Comparison of ENCODE assay signal across 1 cellular context in genomic region chr19:984165-984967, GRCh38.
TF ChIP-seq lines count a peak whose summit lies in the region.

Gene WDR18 (plus strand): TSS chr19:984345. CDS start chr19:984354, 9 bp downstream.

TF ChIP-seq in GM12878, 131 proteins besides CTCF, POLR2A, EP300 and RAD21 (continued from another document and continues in another):
- TF ChIP-seq CUX1 (IDR thresholded peaks at IDR 0.05; ENCODE audit: insufficient replicate concordance, low read depth, low read length): no peak
- TF ChIP-seq ZNF274 (IDR thresholded peaks at IDR 0.05; ENCODE audit: insufficient read depth, insufficient read length): no peak
- no peak for TF ChIP-seq JUND (IDR thresholded peaks at IDR 0.05; ENCODE audit: low read depth, low read length)
- no peak for TF ChIP-seq SMC3 (IDR thresholded peaks at IDR 0.05; ENCODE audit: borderline replicate concordance, low read length)
- no peak for TF ChIP-seq KDM1A (IDR thresholded peaks at IDR 0.05; ENCODE audit: borderline replicate concordance)
- peak; percentile 65; the same call in 1 of the 2 replicates for TF ChIP-seq PAX5 (IDR thresholded peaks at IDR 0.05; ENCODE audit: borderline replicate concordance, low read depth, low read length)
- TF ChIP-seq LARP7 (IDR thresholded peaks at IDR 0.05): peak; percentile 86
- peak; percentile 70 for TF ChIP-seq SIX5 (IDR thresholded peaks at IDR 0.05; ENCODE audit: low read depth, low read length, severe bottlenecking)
- no peak for TF ChIP-seq RFX5 (IDR thresholded peaks at IDR 0.05; ENCODE audit: low read depth, low read length)
- TF ChIP-seq FOXK2 (IDR thresholded peaks at IDR 0.05): no peak; the same call in 1 of the 2 replicates
- no peak for TF ChIP-seq NFYA (IDR thresholded peaks at IDR 0.05; ENCODE audit: borderline replicate concordance, low read depth, low read length)
- peak; percentile 89 for TF ChIP-seq MXI1 (IDR thresholded peaks at IDR 0.05; ENCODE audit: low read depth, low read length)
- peak; percentile 70; the same call in 1 of the 2 replicates for TF ChIP-seq BACH1 (IDR thresholded peaks at IDR 0.05; ENCODE audit: borderline replicate concordance)
- no peak for TF ChIP-seq ZSCAN29 (IDR thresholded peaks at IDR 0.05)
- peak; percentile 81; the same call in 1 of the 2 replicates for TF ChIP-seq ZBTB40 (IDR thresholded peaks at IDR 0.05; ENCODE audit: borderline replicate concordance)
- TF ChIP-seq NRF1 (conservative IDR thresholded peaks at IDR 0.05; ENCODE audit: low read depth, low read length): peak; percentile 90
- TF ChIP-seq, protein P1, sequence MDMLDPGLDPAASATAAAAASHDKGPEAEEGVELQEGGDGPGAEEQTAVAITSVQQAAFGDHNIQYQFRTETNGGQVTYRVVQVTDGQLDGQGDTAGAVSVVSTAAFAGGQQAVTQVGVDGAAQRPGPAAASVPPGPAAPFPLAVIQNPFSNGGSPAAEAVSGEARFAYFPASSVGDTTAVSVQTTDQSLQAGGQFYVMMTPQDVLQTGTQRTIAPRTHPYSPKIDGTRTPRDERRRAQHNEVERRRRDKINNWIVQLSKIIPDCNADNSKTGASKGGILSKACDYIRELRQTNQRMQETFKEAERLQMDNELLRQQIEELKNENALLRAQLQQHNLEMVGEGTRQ (IDR thresholded peaks at IDR 0.05; ENCODE audit: borderline replicate concordance, low read depth, low read length): no peak; the same call in 1 of the 2 replicates
- TF ChIP-seq CREB1 (IDR thresholded peaks at IDR 0.05; ENCODE audit: low read depth): peak; percentile 98
- TF ChIP-seq SP1 (IDR thresholded peaks at IDR 0.05; ENCODE audit: low read depth, low read length): peak; percentile 70
- no peak for TF ChIP-seq PAX8 (IDR thresholded peaks at IDR 0.05)
- no peak for TF ChIP-seq EED (IDR thresholded peaks at IDR 0.05; ENCODE audit: low read depth)
- TF ChIP-seq IRF4 (IDR thresholded peaks at IDR 0.05; ENCODE audit: low read depth, low read length): no peak
- peak; percentile 84 for TF ChIP-seq HCFC1 (IDR thresholded peaks at IDR 0.05; ENCODE audit: low read length)
- TF ChIP-seq JUNB (IDR thresholded peaks at IDR 0.05): no peak
- no peak for TF ChIP-seq WRNIP1 (IDR thresholded peaks at IDR 0.05; ENCODE audit: borderline replicate concordance, low read depth, low read length)
- TF ChIP-seq CHD4 (IDR thresholded peaks at IDR 0.05): no peak
- TF ChIP-seq, protein P2, sequence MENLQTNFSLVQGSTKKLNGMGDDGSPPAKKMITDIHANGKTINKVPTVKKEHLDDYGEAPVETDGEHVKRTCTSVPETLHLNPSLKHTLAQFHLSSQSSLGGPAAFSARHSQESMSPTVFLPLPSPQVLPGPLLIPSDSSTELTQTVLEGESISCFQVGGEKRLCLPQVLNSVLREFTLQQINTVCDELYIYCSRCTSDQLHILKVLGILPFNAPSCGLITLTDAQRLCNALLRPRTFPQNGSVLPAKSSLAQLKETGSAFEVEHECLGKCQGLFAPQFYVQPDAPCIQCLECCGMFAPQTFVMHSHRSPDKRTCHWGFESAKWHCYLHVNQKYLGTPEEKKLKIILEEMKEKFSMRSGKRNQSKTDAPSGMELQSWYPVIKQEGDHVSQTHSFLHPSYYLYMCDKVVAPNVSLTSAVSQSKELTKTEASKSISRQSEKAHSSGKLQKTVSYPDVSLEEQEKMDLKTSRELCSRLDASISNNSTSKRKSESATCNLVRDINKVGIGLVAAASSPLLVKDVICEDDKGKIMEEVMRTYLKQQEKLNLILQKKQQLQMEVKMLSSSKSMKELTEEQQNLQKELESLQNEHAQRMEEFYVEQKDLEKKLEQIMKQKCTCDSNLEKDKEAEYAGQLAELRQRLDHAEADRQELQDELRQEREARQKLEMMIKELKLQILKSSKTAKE (IDR thresholded peaks at IDR 0.05; ENCODE audit: low read depth, poor library complexity, severe bottlenecking): no peak
- TF ChIP-seq RCOR1 (conservative IDR thresholded peaks at IDR 0.05; ENCODE audit: low read depth, low read length): peak; percentile 93; the same call in 1 of the 2 replicates
- no peak for TF ChIP-seq TARDBP (IDR thresholded peaks at IDR 0.05; ENCODE audit: borderline replicate concordance)
- no peak for TF ChIP-seq BRCA1 (IDR thresholded peaks at IDR 0.05; ENCODE audit: low read depth, low read length)
- TF ChIP-seq KLF5 (IDR thresholded peaks at IDR 0.05; ENCODE audit: partially characterized antibody): peak; percentile 57
- TF ChIP-seq ETV6 (conservative IDR thresholded peaks at IDR 0.05 in 1 of 2, IDR thresholded peaks at IDR 0.05 in 1 of 2; ENCODE audit: borderline replicate concordance in 1 of 2, low read depth in 1 of 2): no peak
- TF ChIP-seq USF1 (IDR thresholded peaks at IDR 0.05; ENCODE audit: borderline replicate concordance, extremely low read length, insufficient read depth, low read depth, low read length): peak; percentile 52
- peak; percentile 97 for TF ChIP-seq IKZF1 (conservative IDR thresholded peaks at IDR 0.05)
- peak; percentile 77; the same call in 1 of the 2 replicates for TF ChIP-seq RB1 (IDR thresholded peaks at IDR 0.05; ENCODE audit: borderline replicate concordance)
- no peak for TF ChIP-seq ZBTB4 (CRISPR knock-in tag; IDR thresholded peaks at IDR 0.05)
- TF ChIP-seq, protein P3, sequence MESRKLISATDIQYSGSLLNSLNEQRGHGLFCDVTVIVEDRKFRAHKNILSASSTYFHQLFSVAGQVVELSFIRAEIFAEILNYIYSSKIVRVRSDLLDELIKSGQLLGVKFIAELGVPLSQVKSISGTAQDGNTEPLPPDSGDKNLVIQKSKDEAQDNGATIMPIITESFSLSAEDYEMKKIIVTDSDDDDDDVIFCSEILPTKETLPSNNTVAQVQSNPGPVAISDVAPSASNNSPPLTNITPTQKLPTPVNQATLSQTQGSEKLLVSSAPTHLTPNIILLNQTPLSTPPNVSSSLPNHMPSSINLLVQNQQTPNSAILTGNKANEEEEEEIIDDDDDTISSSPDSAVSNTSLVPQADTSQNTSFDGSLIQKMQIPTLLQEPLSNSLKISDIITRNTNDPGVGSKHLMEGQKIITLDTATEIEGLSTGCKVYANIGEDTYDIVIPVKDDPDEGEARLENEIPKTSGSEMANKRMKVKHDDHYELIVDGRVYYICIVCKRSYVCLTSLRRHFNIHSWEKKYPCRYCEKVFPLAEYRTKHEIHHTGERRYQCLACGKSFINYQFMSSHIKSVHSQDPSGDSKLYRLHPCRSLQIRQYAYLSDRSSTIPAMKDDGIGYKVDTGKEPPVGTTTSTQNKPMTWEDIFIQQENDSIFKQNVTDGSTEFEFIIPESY (IDR thresholded peaks at IDR 0.05): 0 out of 2 replicates have a peak, but pooled peaks have one; percentile 23
- TF ChIP-seq CEBPB (IDR thresholded peaks at IDR 0.05; ENCODE audit: borderline replicate concordance in 1 of 2, low read depth in 2 of 2, low read length in 2 of 2): no peak
- TF ChIP-seq FOXM1 (IDR thresholded peaks at IDR 0.05; ENCODE audit: low read depth, low read length): no peak
- 0 out of 3 replicates have a peak, but pooled peaks of 1 of the 2 experiments have one; percentile 2 for TF ChIP-seq EGR1 (IDR thresholded peaks at IDR 0.05; ENCODE audit: borderline replicate concordance in 1 of 2, low read depth in 2 of 2, low read length in 2 of 2)
- no peak for TF ChIP-seq SUZ12 (IDR thresholded peaks at IDR 0.05; ENCODE audit: unreplicated experiment)
- no peak for TF ChIP-seq ZNF384 (IDR thresholded peaks at IDR 0.05; ENCODE audit: borderline replicate concordance, low read depth, low read length)
- TF ChIP-seq ZNF622 (IDR thresholded peaks at IDR 0.05): no peak
- no peak for TF ChIP-seq BMI1 (IDR thresholded peaks at IDR 0.05; ENCODE audit: borderline replicate concordance)
- no peak for TF ChIP-seq ZBED1 (IDR thresholded peaks at IDR 0.05; ENCODE audit: borderline replicate concordance)
- no peak for TF ChIP-seq SREBF1 (IDR thresholded peaks at IDR 0.05; ENCODE audit: low read length)
- TF ChIP-seq ATF7 (IDR thresholded peaks at IDR 0.05; ENCODE audit: low read depth): 0 out of 2 replicates have a peak, but pooled peaks have one; percentile 20
- peak; percentile 36 to 52; a peak in 2 of 4 replicates for TF ChIP-seq BHLHE40 (IDR thresholded peaks at IDR 0.05; ENCODE audit: borderline replicate concordance in 1 of 2, low read depth in 2 of 2, low read length in 1 of 2)
- no peak for TF ChIP-seq MTA2 (IDR thresholded peaks at IDR 0.05; ENCODE audit: low read depth)
- no peak for TF ChIP-seq SMAD5 (IDR thresholded peaks at IDR 0.05; ENCODE audit: low read depth)
